1 cellular context compared by ENCODE assay signal in the genomic region with DNA sequence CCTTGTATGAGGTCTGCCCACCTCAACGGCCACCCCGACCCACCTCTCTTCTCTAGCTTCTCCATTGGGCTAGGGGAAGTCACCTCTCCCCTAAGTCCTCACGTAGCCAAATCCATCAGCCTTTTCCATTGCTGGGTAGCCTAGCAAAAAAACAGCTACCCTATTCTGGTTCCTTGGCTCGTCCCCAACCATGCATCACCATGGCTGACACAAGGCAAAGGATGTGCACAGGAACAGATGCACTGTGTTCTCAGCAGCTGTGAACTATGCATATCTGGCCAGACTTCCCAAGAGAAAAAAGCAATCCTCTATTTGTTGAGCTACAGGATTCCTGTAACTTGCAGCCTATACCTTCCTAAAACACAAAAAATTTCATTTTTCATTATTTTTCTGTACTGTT.
TF ChIP-seq lines count a peak whose summit lies in the region.

No MANE protein-coding gene starts in this region.

TF ChIP-seq in HEK293, 187 proteins besides CTCF, POLR2A, EP300 and RAD21 (continued from another document):
- TF ChIP-seq, protein P1, sequence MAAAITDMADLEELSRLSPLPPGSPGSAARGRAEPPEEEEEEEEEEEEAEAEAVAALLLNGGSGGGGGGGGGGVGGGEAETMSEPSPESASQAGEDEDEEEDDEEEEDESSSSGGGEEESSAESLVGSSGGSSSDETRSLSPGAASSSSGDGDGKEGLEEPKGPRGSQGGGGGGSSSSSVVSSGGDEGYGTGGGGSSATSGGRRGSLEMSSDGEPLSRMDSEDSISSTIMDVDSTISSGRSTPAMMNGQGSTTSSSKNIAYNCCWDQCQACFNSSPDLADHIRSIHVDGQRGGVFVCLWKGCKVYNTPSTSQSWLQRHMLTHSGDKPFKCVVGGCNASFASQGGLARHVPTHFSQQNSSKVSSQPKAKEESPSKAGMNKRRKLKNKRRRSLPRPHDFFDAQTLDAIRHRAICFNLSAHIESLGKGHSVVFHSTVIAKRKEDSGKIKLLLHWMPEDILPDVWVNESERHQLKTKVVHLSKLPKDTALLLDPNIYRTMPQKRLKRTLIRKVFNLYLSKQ (tag by site-specific recombination; IDR thresholded peaks at IDR 0.05; ENCODE audit: borderline replicate concordance), result no peak
- TF ChIP-seq, protein P2, sequence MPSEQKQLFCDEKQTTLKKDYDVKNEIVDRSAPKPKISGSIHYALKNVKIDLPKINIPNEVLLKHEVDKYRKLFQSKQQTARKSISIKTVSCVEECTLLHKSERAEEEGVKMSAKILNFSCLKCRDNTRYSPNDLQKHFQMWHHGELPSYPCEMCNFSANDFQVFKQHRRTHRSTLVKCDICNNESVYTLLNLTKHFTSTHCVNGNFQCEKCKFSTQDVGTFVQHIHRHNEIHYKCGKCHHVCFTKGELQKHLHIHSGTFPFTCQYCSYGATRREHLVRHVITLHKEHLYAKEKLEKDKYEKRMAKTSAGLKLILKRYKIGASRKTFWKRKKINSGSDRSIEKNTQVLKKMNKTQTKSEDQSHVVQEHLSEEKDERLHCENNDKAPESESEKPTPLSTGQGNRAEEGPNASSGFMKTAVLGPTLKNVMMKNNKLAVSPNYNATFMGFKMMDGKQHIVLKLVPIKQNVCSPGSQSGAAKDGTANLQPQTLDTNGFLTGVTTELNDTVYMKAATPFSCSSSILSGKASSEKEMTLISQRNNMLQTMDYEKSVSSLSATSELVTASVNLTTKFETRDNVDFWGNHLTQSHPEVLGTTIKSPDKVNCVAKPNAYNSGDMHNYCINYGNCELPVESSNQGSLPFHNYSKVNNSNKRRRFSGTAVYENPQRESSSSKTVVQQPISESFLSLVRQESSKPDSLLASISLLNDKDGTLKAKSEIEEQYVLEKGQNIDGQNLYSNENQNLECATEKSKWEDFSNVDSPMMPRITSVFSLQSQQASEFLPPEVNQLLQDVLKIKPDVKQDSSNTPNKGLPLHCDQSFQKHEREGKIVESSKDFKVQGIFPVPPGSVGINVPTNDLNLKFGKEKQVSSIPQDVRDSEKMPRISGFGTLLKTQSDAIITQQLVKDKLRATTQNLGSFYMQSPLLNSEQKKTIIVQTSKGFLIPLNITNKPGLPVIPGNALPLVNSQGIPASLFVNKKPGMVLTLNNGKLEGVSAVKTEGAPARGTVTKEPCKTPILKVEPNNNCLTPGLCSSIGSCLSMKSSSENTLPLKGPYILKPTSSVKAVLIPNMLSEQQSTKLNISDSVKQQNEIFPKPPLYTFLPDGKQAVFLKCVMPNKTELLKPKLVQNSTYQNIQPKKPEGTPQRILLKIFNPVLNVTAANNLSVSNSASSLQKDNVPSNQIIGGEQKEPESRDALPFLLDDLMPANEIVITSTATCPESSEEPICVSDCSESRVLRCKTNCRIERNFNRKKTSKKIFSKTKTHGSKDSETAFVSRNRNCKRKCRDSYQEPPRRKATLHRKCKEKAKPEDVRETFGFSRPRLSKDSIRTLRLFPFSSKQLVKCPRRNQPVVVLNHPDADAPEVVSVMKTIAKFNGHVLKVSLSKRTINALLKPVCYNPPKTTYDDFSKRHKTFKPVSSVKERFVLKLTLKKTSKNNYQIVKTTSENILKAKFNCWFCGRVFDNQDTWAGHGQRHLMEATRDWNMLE (tag by site-specific recombination; conservative IDR thresholded peaks at IDR 0.05; ENCODE audit: low read depth), result no peak
- no peak for TF ChIP-seq ZSCAN16 (tag by site-specific recombination; IDR thresholded peaks at IDR 0.05)
- TF ChIP-seq, protein P3, sequence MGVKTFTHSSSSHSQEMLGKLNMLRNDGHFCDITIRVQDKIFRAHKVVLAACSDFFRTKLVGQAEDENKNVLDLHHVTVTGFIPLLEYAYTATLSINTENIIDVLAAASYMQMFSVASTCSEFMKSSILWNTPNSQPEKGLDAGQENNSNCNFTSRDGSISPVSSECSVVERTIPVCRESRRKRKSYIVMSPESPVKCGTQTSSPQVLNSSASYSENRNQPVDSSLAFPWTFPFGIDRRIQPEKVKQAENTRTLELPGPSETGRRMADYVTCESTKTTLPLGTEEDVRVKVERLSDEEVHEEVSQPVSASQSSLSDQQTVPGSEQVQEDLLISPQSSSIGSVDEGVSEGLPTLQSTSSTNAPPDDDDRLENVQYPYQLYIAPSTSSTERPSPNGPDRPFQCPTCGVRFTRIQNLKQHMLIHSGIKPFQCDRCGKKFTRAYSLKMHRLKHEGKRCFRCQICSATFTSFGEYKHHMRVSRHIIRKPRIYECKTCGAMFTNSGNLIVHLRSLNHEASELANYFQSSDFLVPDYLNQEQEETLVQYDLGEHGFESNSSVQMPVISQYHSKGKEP (tag by site-specific recombination; IDR thresholded peaks at IDR 0.05), result no peak
